In genomic region chr9:62802719-62803079, GRCh38 we compare ENCODE assay signal across 8 cellular contexts.
DNase-seq lines count a peak whose midpoint lies in the region; ATAC-seq and TF ChIP-seq lines count a peak whose summit lies in the region.
"Not testable (repeated sequence)": the region's sequence is repeated elsewhere in the genome, so short reads cannot be mapped to it uniquely, and the experiment has no call there.

No MANE protein-coding gene starts in this region.

- H2AK5ac ChIP-seq in neuronal stem cell (ENCODE audit: low read depth, low read length) = not testable (repeated sequence)

- H2BK120ac ChIP-seq in neuronal stem cell (ENCODE audit: low read depth, low read length) = not testable (repeated sequence)

- H4K8ac ChIP-seq in neuronal stem cell (ENCODE audit: low read depth, low read length) = not testable (repeated sequence)

- H3K14ac ChIP-seq in neuronal stem cell (ENCODE audit: low read length) = not testable (repeated sequence)

- H4K20me1 ChIP-seq in SK-N-SH (ENCODE audit: insufficient read depth) = not testable (repeated sequence)

- peak overlapping the region; percentile 79 for H3K9ac ChIP-seq in SK-N-SH
- H3K9ac ChIP-seq in endodermal cell (ENCODE audit: extremely low read depth, low read length, poor library complexity, severe bottlenecking); neuronal stem cell (ENCODE audit: low read depth, low read length, poor library complexity): not testable (repeated sequence)

- TF ChIP-seq EP300 in SK-N-SH (IDR thresholded peaks at IDR 0.05; ENCODE audit: borderline replicate concordance in 1 of 2, low read depth in 1 of 2, low read length in 1 of 2) = not testable (repeated sequence)

- H3K4me1 ChIP-seq in CD8-positive, alpha-beta T cell (ENCODE audit: insufficient read depth, low read length) = peaks cover 23% of the 10 kb centered on the region
- not testable (repeated sequence) for H3K4me1 ChIP-seq in SK-N-SH (ENCODE audit: control insufficient read depth in 1 of 2, insufficient read depth in 2 of 2, low read depth in 1 of 2, low read length in 1 of 2); endodermal cell (ENCODE audit: control insufficient read depth, insufficient read depth, low read length); neuronal stem cell (ENCODE audit: control insufficient read depth in 2 of 2, insufficient read depth in 1 of 2, low read depth in 1 of 2, low read length in 2 of 2); testis

- peaks cover 35% of the 10 kb centered on the region for H3K4me1 Mint-ChIP-seq in CD8-positive, alpha-beta T cell (ENCODE audit: low read depth)
- H3K4me1 Mint-ChIP-seq in activated naive CD8-positive, alpha-beta T cell treated with anti-CD3 and anti-CD28 coated beads, Interleukin-2, amount 50 U/mL, for 24 hours = peaks cover 33% of the 10 kb centered on the region
- peaks cover 20% of the 10 kb centered on the region for H3K4me1 Mint-ChIP-seq in endodermal cell

- peaks cover 26% of the 10 kb centered on the region; the same call in 1 of the 2 replicates for H3K79me2 ChIP-seq in SK-N-SH (ENCODE audit: insufficient read depth)

- H2AFZ ChIP-seq in SK-N-SH (ENCODE audit: low read depth) = peak overlapping the region; percentile 78
- peak overlapping the region; percentile 99 for H2AFZ ChIP-seq in neuronal stem cell (ENCODE audit: low read length)

- intact Hi-C loops in CD8-positive, alpha-beta T cell (cut with DNase I, micrococcal nuclease); testis (cut with DNase I; ENCODE audit: low total_unique reads): not testable (repeated sequence)

- not testable (repeated sequence) for TF ChIP-seq CTCF in CD8-positive, alpha-beta T cell (IDR thresholded peaks at IDR 0.05); SK-N-SH (IDR thresholded peaks at IDR 0.05); endodermal cell (conservative IDR thresholded peaks at IDR 0.05); testis (IDR thresholded peaks at IDR 0.05)

- H3K18ac ChIP-seq in neuronal stem cell (ENCODE audit: low read length) = not testable (repeated sequence)

- H3K27me3 ChIP-seq in CD8-positive, alpha-beta T cell (ENCODE audit: insufficient read depth, low read length); SK-N-SH (ENCODE audit: insufficient read depth); testis: not testable (repeated sequence)
- H3K27me3 ChIP-seq in endodermal cell (ENCODE audit: control insufficient read depth, insufficient read depth, low read length, poor library complexity, severe bottlenecking) (peaks cover 85% of the 10 kb centered on the region), neuronal stem cell (ENCODE audit: control insufficient read depth in 3 of 3, insufficient read depth in 3 of 3, low read depth in 1 of 3, low read length in 3 of 3) (peaks cover 29 to 46% (median 37%) of the 10 kb centered on the region in 3 experiments)

- H3K9me3 Mint-ChIP-seq in CD8-positive, alpha-beta T cell; activated naive CD8-positive, alpha-beta T cell treated with anti-CD3 and anti-CD28 coated beads, Interleukin-2, amount 50 U/mL, for 24 hours: not testable (repeated sequence)
- H3K9me3 Mint-ChIP-seq in endodermal cell = peaks cover 34% of the 10 kb centered on the region

- not testable (repeated sequence) for H3K79me1 ChIP-seq in neuronal stem cell (ENCODE audit: low read depth, low read length)

- not testable (repeated sequence) for ATAC-seq in CD8-positive, alpha-beta T cell; activated naive CD8-positive, alpha-beta T cell treated with anti-CD3 and anti-CD28 coated beads, Interleukin-2, amount 50 U/mL, for 24 hours
- ATAC-seq in HG02852 (IDR thresholded peaks at IDR 0.05; ENCODE audit: unreplicated experiment) = peak; percentile 0

- H3K23ac ChIP-seq in neuronal stem cell (ENCODE audit: low read depth, low read length, poor library complexity) = not testable (repeated sequence)

- CTCF ChIA-PET in CD8-positive, alpha-beta T cell (lab: Charles Lee) = interaction anchor here (0.8 kb wide), 1 partner anchor 1015 kb away, joined by 4 read pairs; no protein-coding TSS in a partner anchor
- CTCF ChIA-PET in SK-N-SH (lab: Yijun Ruan, JAX) = not testable (repeated sequence)

- H3K9me3 ChIP-seq in CD8-positive, alpha-beta T cell (ENCODE audit: low read length); SK-N-SH; iPS-18c (ENCODE audit: control insufficient read depth, insufficient read depth, low read length); testis: not testable (repeated sequence)
- H3K9me3 ChIP-seq in endodermal cell (ENCODE audit: control insufficient read depth, low read length) (peaks cover 18% of the 10 kb centered on the region), neuronal stem cell (replicated peaks in 1 of 2; ENCODE audit: control insufficient read depth in 2 of 2, insufficient read depth in 1 of 2, low read depth in 1 of 2, low read length in 2 of 2) (peaks cover 0 to 28% of the 10 kb centered on the region in 2 donors)

- peak overlapping the region; percentile 72 for H3K27ac Mint-ChIP-seq in CD8-positive, alpha-beta T cell
- H3K27ac Mint-ChIP-seq in activated naive CD8-positive, alpha-beta T cell treated with anti-CD3 and anti-CD28 coated beads, Interleukin-2, amount 50 U/mL, for 24 hours; endodermal cell: not testable (repeated sequence)

- TF ChIP-seq POLR2A in testis (IDR thresholded peaks at IDR 0.05) = not testable (repeated sequence)

- not testable (repeated sequence) for DNase-seq in CD8-positive, alpha-beta T cell; SK-N-SH; activated naive CD8-positive, alpha-beta T cell treated with anti-CD3 and anti-CD28 coated beads, Interleukin-2, amount 50 U/mL, for 24 hours; endodermal cell; neuronal stem cell (ENCODE audit: low spot score); testis

- not testable (repeated sequence) for TF ChIP-seq RAD21 in SK-N-SH (IDR thresholded peaks at IDR 0.05; ENCODE audit: low read length)

- H3K36me3 Mint-ChIP-seq in CD8-positive, alpha-beta T cell; activated naive CD8-positive, alpha-beta T cell treated with anti-CD3 and anti-CD28 coated beads, Interleukin-2, amount 50 U/mL, for 24 hours (ENCODE audit: low read depth); endodermal cell (ENCODE audit: low read depth): not testable (repeated sequence)

- H3K4me3 Mint-ChIP-seq in CD8-positive, alpha-beta T cell = peak overlapping the region; percentile 86
- peak overlapping the region; percentile 75 for H3K4me3 Mint-ChIP-seq in activated naive CD8-positive, alpha-beta T cell treated with anti-CD3 and anti-CD28 coated beads, Interleukin-2, amount 50 U/mL, for 24 hours
- H3K4me3 Mint-ChIP-seq in endodermal cell = peak overlapping the region; percentile 64

- WGBS in SK-N-SH (ENCODE audit: low lambda C conversion rate) = 24% methylated on average over 9 of the region's 9 CpGs
- WGBS in endodermal cell (ENCODE audit: insufficient coverage in 1 of 2, insufficient read length in 1 of 2), 2 experiments = 16 to 17% methylated on average over 5 to 9 of the region's 9 CpGs
- no CpG with 5 or more reads among the region's 9 CpGs for WGBS in neuronal stem cell (ENCODE audit: extremely low coverage in 2 of 2, insufficient read length in 2 of 2, insufficient replicate concordance in 1 of 2), 2 donors
- WGBS in testis, 2 donors = 5 to 10% methylated on average over 9 of the region's 9 CpGs

- not testable (repeated sequence) for H4K91ac ChIP-seq in neuronal stem cell (ENCODE audit: low read depth, low read length, poor library complexity)

- peaks cover 53% of the 10 kb centered on the region for H3K27me3 Mint-ChIP-seq in CD8-positive, alpha-beta T cell (ENCODE audit: low read depth)
- peaks cover 39% of the 10 kb centered on the region for H3K27me3 Mint-ChIP-seq in activated naive CD8-positive, alpha-beta T cell treated with anti-CD3 and anti-CD28 coated beads, Interleukin-2, amount 50 U/mL, for 24 hours
- peaks cover 83% of the 10 kb centered on the region for H3K27me3 Mint-ChIP-seq in endodermal cell (ENCODE audit: insufficient read depth)

- not testable (repeated sequence) for H2BK5ac ChIP-seq in neuronal stem cell (ENCODE audit: low read length)

- not testable (repeated sequence) for H3K36me3 ChIP-seq in CD8-positive, alpha-beta T cell (ENCODE audit: insufficient read depth, low read length); SK-N-SH (replicated peaks in 1 of 2; ENCODE audit: control insufficient read depth in 1 of 2, insufficient read depth in 2 of 2, low read length in 1 of 2); endodermal cell (ENCODE audit: control insufficient read depth, insufficient read depth, low read length); neuronal stem cell (replicated peaks in 1 of 2; ENCODE audit: control insufficient read depth in 2 of 2, insufficient read depth in 2 of 2, low read length in 2 of 2); testis (ENCODE audit: low read depth, missing control alignments)

- not testable (repeated sequence) for H3F3A ChIP-seq in SK-N-SH (replicated peaks; ENCODE audit: insufficient read depth)

- H3K4me2 ChIP-seq in SK-N-SH (peak overlapping the region; percentile 67), neuronal stem cell (ENCODE audit: insufficient read depth, low read length, poor library complexity, severe bottlenecking) (peak overlapping the region; percentile 83)

- POLR2A ChIA-PET in CD8-positive, alpha-beta T cell (lab: Charles Lee) = not testable (repeated sequence)
- POLR2A ChIA-PET in SK-N-SH (lab: Yijun Ruan, JAX) = interaction anchor here (1.2 kb wide), 1 partner anchor 1015 kb away, joined by 4 read pairs; no protein-coding TSS in a partner anchor

- not testable (repeated sequence) for H2BK12ac ChIP-seq in neuronal stem cell (ENCODE audit: low read length)

- not testable (repeated sequence) for H2BK15ac ChIP-seq in neuronal stem cell (ENCODE audit: low read length)

- not testable (repeated sequence) for H3K9me2 ChIP-seq in SK-N-SH

- peak overlapping the region; percentile 43 for H3K4me3 ChIP-seq in CD8-positive, alpha-beta T cell (ENCODE audit: low read depth, low read length)
- H3K4me3 ChIP-seq in SK-N-SH (ENCODE audit: low read depth in 2 of 2, low read length in 1 of 2) (peak overlapping the region; percentile 52 to 65), endodermal cell (ENCODE audit: low read length) (peak overlapping the region; percentile 66), iPS-18c (ENCODE audit: insufficient read depth, low read depth, low read length) (peak overlapping the region; percentile 54; the same call in 1 of the 2 replicates), neuronal stem cell (ENCODE audit: low read length in 2 of 2) (peak overlapping the region; percentile 59 to 84), testis (peak overlapping the region; percentile 58 to 69)

- peak overlapping the region; percentile 41 for H3K27ac ChIP-seq in CD8-positive, alpha-beta T cell (ENCODE audit: low read depth, low read length)
- H3K27ac ChIP-seq in SK-N-SH (ENCODE audit: low read depth in 2 of 2, low read length in 1 of 2) = peak overlapping the region; percentile 29 to 89; a peak in 3 of 4 replicates
- H3K27ac ChIP-seq in endodermal cell (ENCODE audit: low read depth, low read length); neuronal stem cell (replicated peaks; ENCODE audit: low read length): not testable (repeated sequence)
- peak overlapping the region in 1 of 2 donors; percentile 64 for H3K27ac ChIP-seq in testis

- not testable (repeated sequence) for H3K4ac ChIP-seq in neuronal stem cell (ENCODE audit: low read length)
